In the genomic region with DNA sequence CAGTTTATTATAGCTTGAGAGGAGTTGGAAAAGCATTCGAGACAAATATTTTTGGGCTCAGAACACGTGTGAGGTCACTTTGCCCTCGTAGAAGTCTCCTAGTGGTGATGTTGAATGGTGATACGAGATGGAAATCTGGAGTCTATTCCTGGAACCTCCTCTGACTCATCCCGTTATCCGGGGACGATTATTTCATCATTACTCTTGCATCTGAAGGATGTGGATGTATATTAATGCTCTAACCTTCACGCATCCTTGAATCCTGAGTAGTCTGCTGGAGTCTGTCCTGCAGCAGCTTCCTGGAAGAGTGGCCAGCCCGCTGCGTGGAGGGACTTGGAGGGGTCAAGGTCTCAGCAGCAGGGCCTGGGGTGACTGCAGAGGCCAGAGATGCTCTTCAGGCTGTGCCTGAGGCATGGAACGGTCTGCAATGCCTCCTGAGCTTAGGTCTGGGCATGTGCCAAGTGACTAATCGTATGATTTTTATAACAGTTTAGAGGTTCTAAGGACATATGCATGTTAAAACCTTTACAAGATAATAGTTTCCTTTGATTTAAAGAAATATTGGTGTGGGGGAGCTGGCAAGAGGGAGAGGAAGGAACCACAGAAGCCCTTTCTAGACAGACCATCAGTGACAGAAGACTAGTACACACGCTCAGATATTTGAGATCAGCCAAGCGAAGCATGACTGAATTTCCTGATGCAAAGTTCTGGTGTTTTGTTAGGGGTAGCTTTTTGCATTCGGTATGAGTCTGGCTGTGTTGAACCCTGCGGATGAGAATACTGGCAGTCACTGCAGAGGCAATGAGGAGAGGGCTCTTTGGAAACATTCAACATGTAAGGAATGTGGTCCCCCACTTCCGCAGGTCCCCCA, we compare ENCODE assay signal across 8 cellular contexts.
DNase-seq lines count a peak whose midpoint lies in the region; ATAC-seq, FAIRE-seq and TF ChIP-seq lines count a peak whose summit lies in the region.

No MANE protein-coding gene starts in this region.

- WGBS in K562 (ENCODE audit: insufficient coverage, low coverage, missing lambda C conversion rate), result 7% methylated on average over 17 of the region's 17 CpGs

- TF ChIP-seq EP300 in K562 (IDR thresholded peaks at IDR 0.05; ENCODE audit: low read length), result peak; percentile 58

- peak in 1 of 4 experiments; percentile 20 for DNase-seq in K562 (ENCODE audit: extremely low read depth in 1 of 4, low spot score in 3 of 4)
- no peak for DNase-seq in stimulated activated naive CD8-positive, alpha-beta T cell treated with anti-CD3 and anti-CD28 coated beads, Interleukin-15, Interleukin-2, amounts not matched to agents 100 U/mL and 50 U/mL, for 24 hours
- no peak for DNase-seq in amygdala (lab: John Stamatoyannopoulos, UW)

- H3K79me2 ChIP-seq in K562 (ENCODE audit: control insufficient read depth, insufficient read depth, low read length), result no peaks in the 10 kb centered on the region

- TF ChIP-seq POLR2A in K562 (conservative IDR thresholded peaks at IDR 0.05), result no peak

- ATAC-seq in GM18858 (IDR thresholded peaks at IDR 0.05; ENCODE audit: unreplicated experiment), result peak; percentile 89
- peak; percentile 66 for ATAC-seq in HG03060 (IDR thresholded peaks at IDR 0.05; ENCODE audit: low read depth, unreplicated experiment)
- peak; percentile 54 for ATAC-seq in K562
- no peak for ATAC-seq in HG02970 (IDR thresholded peaks at IDR 0.05; ENCODE audit: low FRiP score, unreplicated experiment)
- ATAC-seq in stimulated activated naive CD8-positive, alpha-beta T cell treated with anti-CD3 and anti-CD28 coated beads, Interleukin-15, Interleukin-2, amounts not matched to agents 100 U/mL and 50 U/mL, for 24 hours, result no peak
- no peak for ATAC-seq in GM21381 (IDR thresholded peaks at IDR 0.05; ENCODE audit: unreplicated experiment)

- H3K4me1 ChIP-seq in K562 (replicated peaks in 1 of 2; ENCODE audit: control insufficient read depth in 2 of 2, insufficient read depth in 2 of 2, low read length in 2 of 2) (peaks cover 0 to 11% of the 10 kb centered on the region in 2 experiments; a peak in 3 of 5 replicates), skeletal muscle satellite cell (ENCODE audit: control insufficient read depth, insufficient read depth, low read length) (peaks cover 14% of the 10 kb centered on the region)

- in situ Hi-C loops in K562 (cut with MboI), result no loop called here

- H3K9ac ChIP-seq in K562 (ENCODE audit: insufficient read depth in 1 of 2, low read depth in 2 of 2, low read length in 2 of 2) (no peak overlapping the region), skeletal muscle satellite cell (ENCODE audit: low read depth, low read length) (no peak overlapping the region)

- TF ChIP-seq RAD21 in K562 (CRISPR knock-in tag; conservative IDR thresholded peaks at IDR 0.05 in 1 of 2, IDR thresholded peaks at IDR 0.05 in 1 of 2), result no peak

- intact Hi-C loops in K562 (cut with micrococcal nuclease), result no loop called here

- no peaks in the 10 kb centered on the region for H3K9me3 ChIP-seq in K562 (replicated peaks; ENCODE audit: control insufficient read depth, insufficient read depth, low read depth, low read length)
- H3K9me3 ChIP-seq in skeletal muscle satellite cell (replicated peaks; ENCODE audit: low read length), result no peaks in the 10 kb centered on the region

- peak; percentile 19 for FAIRE-seq in K562 (lab: Jason Lieb, UNC)

- POLR2A ChIA-PET in K562 (lab: Yijun Ruan, JAX), result interaction anchor here (0.6 to 0.7 kb wide), 2 partner anchors 11 to 483 kb away, joined by 3 to 4 read pairs; no protein-coding TSS in a partner anchor

- H3K36me3 ChIP-seq in K562 (ENCODE audit: control insufficient read depth, insufficient read depth, low read length) (no peaks in the 10 kb centered on the region), skeletal muscle satellite cell (ENCODE audit: insufficient read depth, low read length) (no peaks in the 10 kb centered on the region)

- CTCF ChIA-PET in K562 (lab: Yijun Ruan, JAX; ENCODE audit: low intra/inter-chr PET ratio), result no interaction called here

- H3K27ac ChIP-seq in K562 (ENCODE audit: extremely low read depth, low read depth, low read length), result no peak overlapping the region

- TF ChIP-seq CTCF in K562 (IDR thresholded peaks at IDR 0.05 in 2 of 3, conservative IDR thresholded peaks at IDR 0.05 in 1 of 3; ENCODE audit: insufficient read depth in 2 of 3, low read depth in 1 of 3, low read length in 3 of 3), result no peak

- H4K20me1 ChIP-seq in K562 (replicated peaks; ENCODE audit: control insufficient read depth, insufficient read depth, low read length), result no peaks in the 10 kb centered on the region

- no TSS peak for BruUV-seq in K562 (replicated peaks; lab: Mats Ljungman, UMichigan)

- peak overlapping the region; percentile 69; the same call in 1 of the 2 replicates for H2AFZ ChIP-seq in K562 (ENCODE audit: low read depth, low read length)

- peaks cover 3% of the 10 kb centered on the region for H3K9me1 ChIP-seq in K562 (ENCODE audit: control insufficient read depth, insufficient read depth, low read length)

- H3K4me3 ChIP-seq in K562 (no peak overlapping the region), skeletal muscle satellite cell (ENCODE audit: low read length) (no peak overlapping the region)

- H3K27me3 ChIP-seq in K562 (ENCODE audit: control insufficient read depth in 2 of 2, insufficient read depth in 2 of 2, low read length in 2 of 2) (peaks cover 4 to 7% of the 10 kb centered on the region in 2 experiments; a peak in 4 of 5 replicates), skeletal muscle satellite cell (ENCODE audit: control insufficient read depth, insufficient read depth, low read length) (no peaks in the 10 kb centered on the region)

- H3K4me2 ChIP-seq in K562 (ENCODE audit: insufficient read depth, low read length), result no peak overlapping the region; the same call in 1 of the 2 replicates
- H3K4me2 ChIP-seq in skeletal muscle satellite cell (ENCODE audit: low read length), result peak overlapping the region; percentile 49

TF ChIP-seq in K562, 482 proteins besides CTCF, POLR2A, EP300 and RAD21 (continues in another document):
- TF ChIP-seq ZNF165 (CRISPR knock-in tag; IDR thresholded peaks at IDR 0.05; ENCODE audit: borderline replicate concordance), result no peak
- no peak for TF ChIP-seq FOXA1 (IDR thresholded peaks at IDR 0.05; ENCODE audit: borderline replicate concordance)
- no peak for TF ChIP-seq NR2C2 (CRISPR knock-in tag; IDR thresholded peaks at IDR 0.05)
- peak; percentile 30; the same call in 1 of the 2 replicates for TF ChIP-seq NR2C2 (tag; IDR thresholded peaks at IDR 0.05)
- 0 out of 2 replicates have a peak, but pooled peaks have one; percentile 15 for TF ChIP-seq NFIC (IDR thresholded peaks at IDR 0.05)
- TF ChIP-seq EZH2 (IDR thresholded peaks at IDR 0.05; ENCODE audit: borderline replicate concordance, low read depth, low read length), result no peak
- peak; percentile 14; the same call in 1 of the 2 replicates for TF ChIP-seq STAT5A (IDR thresholded peaks at IDR 0.05; ENCODE audit: borderline replicate concordance, low read length)
- TF ChIP-seq NFRKB (IDR thresholded peaks at IDR 0.05; ENCODE audit: low read depth), result no peak
- no peak for TF ChIP-seq ZNF699 (CRISPR knock-in tag; IDR thresholded peaks at IDR 0.05; ENCODE audit: insufficient replicate concordance)
- TF ChIP-seq SMARCE1 (IDR thresholded peaks at IDR 0.05), result peak; percentile 67; the same call in 1 of the 2 replicates
- peak; percentile 33; the same call in 1 of the 2 replicates for TF ChIP-seq SMARCA4 (IDR thresholded peaks at IDR 0.05)
- TF ChIP-seq LARP7 (IDR thresholded peaks at IDR 0.05), result no peak
- no peak for TF ChIP-seq TOE1 (IDR thresholded peaks at IDR 0.05; ENCODE audit: borderline replicate concordance)
- no peak for TF ChIP-seq TOE1 (CRISPR knock-in tag; IDR thresholded peaks at IDR 0.05; ENCODE audit: borderline replicate concordance, low read depth)
- TF ChIP-seq, protein P1, sequence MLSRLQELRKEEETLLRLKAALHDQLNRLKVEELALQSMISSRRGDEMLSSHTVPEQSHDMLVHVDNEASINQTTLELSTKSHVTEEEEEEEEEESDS (CRISPR knock-in tag; IDR thresholded peaks at IDR 0.05), result no peak
- TF ChIP-seq FOSL1 (tag; conservative IDR thresholded peaks at IDR 0.05), result peak; percentile 97
- TF ChIP-seq RB1 (IDR thresholded peaks at IDR 0.05; ENCODE audit: low read depth), result no peak
- peak; percentile 56 for TF ChIP-seq ARID1B (IDR thresholded peaks at IDR 0.05)
- TF ChIP-seq ATF7 (IDR thresholded peaks at IDR 0.05), result peak; percentile 57; the same call in 1 of the 2 replicates
- TF ChIP-seq MYC (IDR thresholded peaks at IDR 0.05; ENCODE audit: low read depth, low read length), result peak; percentile 63
- no peak for TF ChIP-seq MYC (CRISPR knock-in tag; IDR thresholded peaks at IDR 0.05; ENCODE audit: borderline replicate concordance, low read depth)
- no peak for TF ChIP-seq ZNF695 (CRISPR knock-in tag; IDR thresholded peaks at IDR 0.05)
- peak in 1 of 2 experiments; percentile 34; a peak in 1 of 4 replicates for TF ChIP-seq TRIM24 (IDR thresholded peaks at IDR 0.05)
- TF ChIP-seq, protein P2, sequence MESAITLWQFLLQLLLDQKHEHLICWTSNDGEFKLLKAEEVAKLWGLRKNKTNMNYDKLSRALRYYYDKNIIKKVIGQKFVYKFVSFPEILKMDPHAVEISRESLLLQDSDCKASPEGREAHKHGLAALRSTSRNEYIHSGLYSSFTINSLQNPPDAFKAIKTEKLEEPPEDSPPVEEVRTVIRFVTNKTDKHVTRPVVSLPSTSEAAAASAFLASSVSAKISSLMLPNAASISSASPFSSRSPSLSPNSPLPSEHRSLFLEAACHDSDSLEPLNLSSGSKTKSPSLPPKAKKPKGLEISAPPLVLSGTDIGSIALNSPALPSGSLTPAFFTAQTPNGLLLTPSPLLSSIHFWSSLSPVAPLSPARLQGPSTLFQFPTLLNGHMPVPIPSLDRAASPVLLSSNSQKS (CRISPR knock-in tag; IDR thresholded peaks at IDR 0.05), result no peak
- TF ChIP-seq ZNF395 (CRISPR knock-in tag; IDR thresholded peaks at IDR 0.05), result no peak
- TF ChIP-seq MTA2 (IDR thresholded peaks at IDR 0.05; ENCODE audit: low read depth), result no peak

Comparison
In these comparisons a context has a peak if more than half of its experiments do, and no peak if none do; other contexts are left out.
1. ATAC-seq: peak in GM18858 (single experiment), HG03060 (single experiment) and K562 (single experiment); none in HG02970 (single experiment), stimulated activated naive CD8-positive, alpha-beta T cell treated with anti-CD3 and anti-CD28 coated beads, Interleukin-15, Interleukin-2, amounts not matched to agents 100 U/mL and 50 U/mL, for 24 hours (single experiment) and GM21381 (single experiment).